Comparison of ENCODE assay signal across 28 cellular contexts in the genomic region with DNA sequence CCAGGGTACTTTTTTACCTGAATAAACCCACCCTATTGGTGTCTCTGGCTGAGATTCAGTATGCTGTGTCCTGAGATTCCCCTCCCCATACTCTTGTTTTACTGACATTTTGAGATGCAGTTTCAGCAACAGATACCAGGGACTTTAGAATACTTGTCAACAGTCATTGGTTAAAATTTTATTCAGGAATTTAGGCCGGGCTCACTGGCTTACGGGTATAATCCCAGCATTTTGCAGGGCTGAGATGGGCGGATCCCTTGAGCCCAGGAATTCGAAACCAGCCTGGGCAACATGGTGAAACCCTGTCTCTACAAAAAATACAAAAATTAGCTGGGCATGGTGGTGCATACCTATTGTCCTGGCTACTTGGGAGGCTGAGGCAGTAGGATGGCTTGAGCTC.
"Had no signal": no experiment of that assay in that cellular context is flagged by ENCODE, and none has a peak within 500 bp of the region (broad histone marks: within the 10 kb centered on the region; RNA-seq: fewer than 3 reads in every experiment).

No MANE protein-coding gene starts in this region.

- H3K4me1 ChIP-seq: neural progenitor cell, parathyroid adenoma, sigmoid colon, stomach, tibial artery, transverse colon, upper lobe of right lung, uterus had no signal

- H3K27ac Mint-ChIP-seq: natural killer cell; nephron; neural progenitor cell; progenitor cell of endocrine pancreas; stimulated activated effector memory CD8-positive, alpha-beta T cell treated with anti-CD3 and anti-CD28 coated beads, Interleukin-12 subunit alpha, Interleukin-12 subunit beta, amount 100 ng/mL, for 72 hours; stimulated activated naive B cell treated with anti-CD40 and anti-IgM and Interleukin-4, amounts not matched to agents 10 μg/mL and 1 μg/mL and 100 μg/mL, for 72 hours; stimulated activated naive CD8-positive, alpha-beta T cell treated with anti-CD3 and anti-CD28 coated beads, Interleukin-15, Interleukin-2, amounts not matched to agents 100 ng/mL and 50 ng/mL, for 24 hours; type B pancreatic cell had no signal

- H3K9ac ChIP-seq: neural progenitor cell, parathyroid adenoma had no signal

- H3K27ac ChIP-seq: neural progenitor cell, ovary, parathyroid adenoma, psoas muscle, right lobe of liver, sigmoid colon, stomach, thoracic aorta, tibial artery, transverse colon, upper lobe of right lung, uterus had no signal

- DNase-seq: natural killer cell; occipital lobe; ovary; posterior cingulate gyrus; psoas muscle; right cardiac atrium; right lobe of liver; sigmoid colon; small intestine; stimulated activated CD4-positive, alpha-beta T cell treated with anti-CD3 and anti-CD28 coated beads, Interleukin-15, amount 100 ng/mL, for 24 hours; stimulated activated CD4-positive, alpha-beta T cell treated with anti-CD3 and anti-CD28 coated beads, Interleukin-2, amount 100 ng/mL, for 24 hours; stimulated activated CD4-positive, alpha-beta T cell treated with anti-CD3 and anti-CD28 coated beads, Interleukin-2, amount 100 ng/mL, for 48 hours; stimulated activated CD4-positive, alpha-beta T cell treated with anti-CD3 and anti-CD28 coated beads, Interleukin-4, amount 100 ng/mL, for 24 hours; stimulated activated naive B cell treated with anti-CD40 and anti-IgM and Interleukin-4, amounts not matched to agents 10 μg/mL and 1 μg/mL and 100 μg/mL, for 72 hours; stimulated activated naive CD4-positive, alpha-beta T cell treated with Interleukin-2 at 50 U/mL for 16 hours; stomach; tibial artery; transverse colon; upper lobe of right lung; uterus had no signal

- H3K4me3 ChIP-seq: neural progenitor cell, ovary, psoas muscle, right lobe of liver, sigmoid colon, stomach, thoracic aorta, tibial artery, transverse colon, upper lobe of right lung, uterus had no signal

- H3K4me1 Mint-ChIP-seq: natural killer cell; nephron; neural progenitor cell; stimulated activated naive B cell treated with anti-CD40 and anti-IgM and Interleukin-4, amounts not matched to agents 10 μg/mL and 1 μg/mL and 100 μg/mL, for 72 hours had no signal

- H3K4me3 Mint-ChIP-seq: natural killer cell; nephron; neural progenitor cell; stimulated activated effector memory CD8-positive, alpha-beta T cell treated with anti-CD3 and anti-CD28 coated beads, Interleukin-12 subunit alpha, Interleukin-12 subunit beta, amount 100 ng/mL, for 72 hours; stimulated activated naive B cell treated with anti-CD40 and anti-IgM and Interleukin-4, amounts not matched to agents 10 μg/mL and 1 μg/mL and 100 μg/mL, for 72 hours; stimulated activated naive CD8-positive, alpha-beta T cell treated with anti-CD3 and anti-CD28 coated beads, Interleukin-15, Interleukin-2, amounts not matched to agents 100 ng/mL and 50 ng/mL, for 24 hours; type B pancreatic cell had no signal

- H3K9me3 Mint-ChIP-seq: natural killer cell; nephron; neural progenitor cell; stimulated activated effector memory CD8-positive, alpha-beta T cell treated with anti-CD3 and anti-CD28 coated beads, Interleukin-12 subunit alpha, Interleukin-12 subunit beta, amount 100 ng/mL, for 72 hours; stimulated activated naive CD8-positive, alpha-beta T cell treated with anti-CD3 and anti-CD28 coated beads, Interleukin-15, Interleukin-2, amounts not matched to agents 100 ng/mL and 50 ng/mL, for 24 hours; type B pancreatic cell had no signal

- H3K27me3 Mint-ChIP-seq: progenitor cell of endocrine pancreas; stimulated activated naive B cell treated with anti-CD40 and anti-IgM and Interleukin-4, amounts not matched to agents 10 μg/mL and 1 μg/mL and 100 μg/mL, for 72 hours; stimulated activated naive CD8-positive, alpha-beta T cell treated with anti-CD3 and anti-CD28 coated beads, Interleukin-15, Interleukin-2, amounts not matched to agents 100 ng/mL and 50 ng/mL, for 24 hours; type B pancreatic cell had no signal

- H3K27me3 ChIP-seq: neural progenitor cell, ovary, right lobe of liver, sigmoid colon, stomach, tibial artery, transverse colon, upper lobe of right lung, uterus had no signal

- ATAC-seq: natural killer cell; psoas muscle; right cardiac atrium; right lobe of liver; stimulated activated effector memory CD8-positive, alpha-beta T cell treated with anti-CD3 and anti-CD28 coated beads, Interleukin-12 subunit alpha, Interleukin-12 subunit beta, amount 100 ng/mL, for 72 hours; stimulated activated naive B cell treated with anti-CD40 and anti-IgM and Interleukin-4, amounts not matched to agents 10 μg/mL and 1 μg/mL and 100 μg/mL, for 72 hours; upper lobe of right lung had no signal

- H3K36me3 ChIP-seq: ovary, uterus had no signal

- H3K9me3 ChIP-seq: ovary, psoas muscle, right lobe of liver, sigmoid colon, stomach, thoracic aorta, tibial artery, transverse colon, upper lobe of right lung, uterus had no signal
